In the genomic region with DNA sequence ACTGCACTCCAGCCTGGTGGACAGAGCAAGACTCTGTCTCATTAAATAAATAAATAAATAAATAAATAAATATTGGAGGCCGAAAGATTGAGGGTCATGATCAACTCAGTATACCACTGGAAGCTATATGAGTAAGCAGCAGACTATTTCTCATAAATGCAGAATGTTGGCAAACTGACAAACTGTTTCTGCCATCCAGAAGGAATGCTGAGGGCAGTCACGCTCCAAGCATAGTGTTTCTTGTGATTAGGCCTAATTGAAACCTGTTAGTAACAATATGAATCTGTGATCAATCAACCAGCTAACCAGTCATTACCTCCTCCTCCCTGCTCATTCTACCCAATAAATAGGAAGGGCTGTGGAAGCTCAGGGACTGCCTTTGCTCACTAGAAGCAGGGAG, we compare ENCODE assay signal across 15 cellular contexts. TPM values are rescaled to one million over a fixed set of nuclear protein-coding genes. Genes with fewer than 3 reads are reported as not detected.
DNase-seq lines count a peak whose midpoint lies in the region; ATAC-seq and TF ChIP-seq lines count a peak whose summit lies in the region.
"Had no signal": no experiment of that assay in that cellular context is flagged by ENCODE, and none has a peak within 500 bp of the region (broad histone marks: within the 10 kb centered on the region; RNA-seq: fewer than 3 reads in every experiment).

No MANE protein-coding gene starts in this region.

- intact Hi-C loops in left cardiac atrium (cut with DNase I) (loop anchor here in 1 of 2 donors (10.0 kb wide), 1 partner anchor 516 kb away; the partner anchor contains the start of gene OSER1), vagina (cut with DNase I) (no loop called here)

- H3K4me1 ChIP-seq in right atrium auricular region (peaks cover 0 to 37% of the 10 kb centered on the region in 2 donors), vagina (peaks cover 23% of the 10 kb centered on the region)
- H3K4me1 ChIP-seq: colonic mucosa had no signal

- H3K27me3 ChIP-seq in right atrium auricular region (no peaks in the 10 kb centered on the region), vagina (no peaks in the 10 kb centered on the region)
- H3K27me3 ChIP-seq: colonic mucosa had no signal

- no peak for TF ChIP-seq CTCF in right atrium auricular region (IDR thresholded peaks at IDR 0.05)
- TF ChIP-seq CTCF in fibroblast of villous mesenchyme (IDR thresholded peaks at IDR 0.05; ENCODE audit: insufficient read depth, low read depth, low read length) = no peak
- TF ChIP-seq CTCF in vagina (IDR thresholded peaks at IDR 0.05) = no peak

- DNase-seq in right atrium auricular region (ENCODE audit: low spot score) (no peak), left cardiac atrium (no peak), T1000 (lab: John Stamatoyannopoulos, UW) (peak; percentile 89), fibroblast of villous mesenchyme (ENCODE audit: low read depth) (peak; percentile 88), vagina (ENCODE audit: extremely low spot score in 2 of 2) (no peak), substantia nigra (lab: John Stamatoyannopoulos, UW) (no peak)
- DNase-seq in activated CD4-positive, alpha-beta T cell treated with anti-CD3 and anti-CD28 coated beads, Interleukin-2, amount 50 U/mL, for 48 hours = no peak
- DNase-seq: activated T-cell treated with anti-CD3 and anti-CD28 coated beads, Interleukin-2, amount 50 U/mL, for 72 hours; AML-193; colonic mucosa; NCI-H526 treated with DMSO at 0.1 percent for 48 hours; occipital lobe had no signal

- no peak for TF ChIP-seq POLR2A in vagina (IDR thresholded peaks at IDR 0.05)

- ATAC-seq in left cardiac atrium (no peak), HG02610 (IDR thresholded peaks at IDR 0.05; ENCODE audit: unreplicated experiment) (no peak)
- ATAC-seq: activated T-cell treated with anti-CD3 and anti-CD28 coated beads, Interleukin-2, amount 50 U/mL, for 72 hours had no signal

- no peaks in the 10 kb centered on the region for H3K36me3 ChIP-seq in right atrium auricular region
- no peaks in the 10 kb centered on the region for H3K36me3 ChIP-seq in vagina
- H3K36me3 ChIP-seq: colonic mucosa had no signal

- H3K9me3 ChIP-seq in right atrium auricular region (no peaks in the 10 kb centered on the region), vagina (no peaks in the 10 kb centered on the region)
- H3K9me3 ChIP-seq: colonic mucosa had no signal

- H3K4me3 ChIP-seq in right atrium auricular region = no peak overlapping the region
- no peak overlapping the region for H3K4me3 ChIP-seq in fibroblast of villous mesenchyme (ENCODE audit: low read depth, low read length)
- no peak overlapping the region for H3K4me3 ChIP-seq in vagina
- H3K4me3 ChIP-seq: colonic mucosa had no signal

- H3K27ac ChIP-seq in right atrium auricular region (peak overlapping the region; percentile 42 to 82), vagina (peak overlapping the region; percentile 22), substantia nigra (ENCODE audit: low read depth, low read length, poor library complexity, severe bottlenecking) (no peak overlapping the region)
- H3K27ac ChIP-seq: colonic mucosa, KMS-11 had no signal

RNA-seq across cellular contexts. Expression of gene KCNK15, which starts 15.2 kb away (rescaled TPM):
- total RNA-seq in right atrium auricular region = 1 to 10 TPM; 1.4 to 3.7 TPM
- total RNA-seq in left cardiac atrium = 1 to 10 TPM; 2.2 to 2.6 TPM
- 0.32 and 1.7 TPM in 2 replicates for total RNA-seq in fibroblast of villous mesenchyme
- total RNA-seq in vagina = 1.5 TPM
- total RNA-seq: occipital lobe had no signal

RNA-seq across cellular contexts. Expression of gene CCN5, which starts 15.3 kb away (rescaled TPM):
- total RNA-seq in right atrium auricular region = 100 to 1,000 TPM in 1 of 2 donors, 10 to 100 TPM in 1; 85.1 to 118 TPM
- total RNA-seq in left cardiac atrium = 10 to 100 TPM; 25.1 to 63.6 TPM
- total RNA-seq in fibroblast of villous mesenchyme = 0.32 and 1.7 TPM in 2 replicates
- total RNA-seq in vagina = 134 TPM
- total RNA-seq: activated T-cell treated with anti-CD3 and anti-CD28 coated beads, Interleukin-2, amount 50 U/mL, for 72 hours; occipital lobe; urinary bladder had no signal

Comparison
In these comparisons a context has a peak if more than half of its experiments do, and no peak if none do; other contexts are left out.
1. DNase-seq: peak in T1000 (single experiment) and fibroblast of villous mesenchyme (single experiment); none in right atrium auricular region (single experiment), left cardiac atrium (single experiment), vagina (0 of 2), substantia nigra (0 of 49) and activated CD4-positive, alpha-beta T cell treated with anti-CD3 and anti-CD28 coated beads, Interleukin-2, amount 50 U/mL, for 48 hours (0 of 2).